In the genomic region with DNA sequence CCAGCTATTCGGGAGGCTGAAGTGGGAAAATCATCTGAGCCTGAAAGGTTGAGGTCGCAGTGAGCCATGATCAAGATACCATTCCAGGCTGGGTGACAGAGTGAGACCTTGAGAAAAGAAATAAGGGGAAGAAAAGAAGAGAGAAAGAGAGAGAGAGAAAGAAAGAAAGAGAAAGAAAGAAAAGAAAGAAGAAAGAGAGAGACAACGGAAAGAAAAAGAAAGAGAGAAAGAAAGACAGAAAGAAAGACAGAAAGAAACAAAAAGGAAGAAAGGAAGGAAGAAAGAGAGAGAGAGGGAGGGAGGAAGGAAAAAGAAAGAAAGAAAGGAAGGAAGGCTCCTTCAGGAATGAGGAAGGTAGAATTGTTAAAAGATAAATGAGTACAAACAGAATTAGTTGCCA, we compare ENCODE assay signal across 20 cellular contexts.
"Had no signal": no experiment of that assay in that cellular context is flagged by ENCODE, and none has a peak within 500 bp of the region (broad histone marks: within the 10 kb centered on the region; RNA-seq: fewer than 3 reads in every experiment).

No MANE protein-coding gene starts in this region.

- H3K9me3 ChIP-seq: SK-N-SH had no signal

- H3K9ac ChIP-seq: SK-N-SH had no signal

- H3K4me2 ChIP-seq: SK-N-SH had no signal

- H3K27ac ChIP-seq: RWPE1 had no signal

- ATAC-seq: Panc1 had no signal

- DNase-seq: Karpas-422, KG1, MM.1S, NCI-H1092 treated with DMSO at 0.1 percent for 48 hours, NCI-H1436, NCI-H187, NCI-H2029, NCI-H2081 treated with DMSO at 0.1 percent for 48 hours, NCI-H2171, NCI-H226, NCI-H446, NCI-H510A, NCI-H524 treated with DMSO at 0.1 percent for 48 hours, NCI-H69, NCI-H774, SHP77, SK-N-SH, SW 1271 had no signal
